ENCODE assay signal across 8 cellular contexts in the genomic region with DNA sequence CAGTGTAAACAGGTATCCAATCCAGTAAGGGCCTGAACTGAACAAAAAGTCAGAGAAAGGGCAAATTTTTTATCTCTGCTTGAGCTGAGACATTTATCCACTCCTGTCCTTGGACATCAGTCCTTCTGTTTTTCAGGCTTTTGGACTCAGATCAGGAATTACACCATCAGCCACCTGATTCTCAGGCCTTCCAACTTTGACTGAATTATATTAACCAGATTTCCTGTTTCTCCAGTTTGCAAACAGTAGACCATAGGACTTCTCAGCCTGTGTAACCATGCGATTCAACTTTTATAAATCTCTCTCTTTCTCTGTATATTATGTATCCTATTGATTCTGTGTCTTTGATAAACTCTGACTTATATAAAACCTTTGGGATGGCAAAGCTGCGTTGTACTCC.
"Had no signal": no experiment of that assay in that cellular context is flagged by ENCODE, and none has a peak within 500 bp of the region (broad histone marks: within the 10 kb centered on the region; RNA-seq: fewer than 3 reads in every experiment).

No MANE protein-coding gene starts in this region.

- H3K4me3 ChIP-seq: GM23248, HAP-1 had no signal

- ATAC-seq: HCT116, HepG2 had no signal

- H3K4me1 ChIP-seq: HAP-1 had no signal

- H3K9me3 ChIP-seq: HAP-1 had no signal

- DNase-seq: GM23248, GOT3, H7, HFFc6 had no signal

- H3K36me3 ChIP-seq: HAP-1 had no signal

- H3K27ac ChIP-seq: GM23248, HL-60 had no signal
